27 cellular contexts compared by ENCODE assay signal in genomic region chr12:23719493-23719892, GRCh38.
"Had no signal": no experiment of that assay in that cellular context is flagged by ENCODE, and none has a peak within 500 bp of the region (broad histone marks: within the 10 kb centered on the region; RNA-seq: fewer than 3 reads in every experiment).

No MANE protein-coding gene starts in this region.

- H3K4me1 ChIP-seq: stomach, suprapubic skin, testis, transverse colon, upper lobe of left lung, upper lobe of right lung, uterus, vagina had no signal

- H3K27me3 ChIP-seq: stomach, suprapubic skin, testis, thyroid gland, tibial artery, tibial nerve, transverse colon, upper lobe of left lung, upper lobe of right lung, uterus, vagina had no signal

- ATAC-seq: stimulated activated effector memory CD8-positive, alpha-beta T cell treated with anti-CD3 and anti-CD28 coated beads, Interleukin-12 subunit alpha, Interleukin-12 subunit beta, amount 100 ng/mL, for 72 hours; stimulated activated memory B cell treated with anti-CD40 and anti-IgM and Interleukin-4, amounts not matched to agents 10 μg/mL and 1 μg/mL and 100 μg/mL, for 72 hours; stimulated activated naive B cell treated with anti-CD40 and anti-IgM and Interleukin-4, amounts not matched to agents 10 μg/mL and 1 μg/mL and 100 μg/mL, for 72 hours; stimulated activated naive CD8-positive, alpha-beta T cell treated with anti-CD3 and anti-CD28 coated beads, Interleukin-15, amount 100 ng/mL, for 72 hours; stimulated activated naive CD8-positive, alpha-beta T cell treated with anti-CD3 and anti-CD28 coated beads, Interleukin-15, Interleukin-2, amounts not matched to agents 100 U/mL and 50 U/mL, for 24 hours; upper lobe of right lung had no signal

- H3K4me3 ChIP-seq: stomach, suprapubic skin, testis, thoracic aorta, thyroid gland, tibial artery, tibial nerve, transverse colon, upper lobe of left lung, upper lobe of right lung, uterus, vagina had no signal

- H3K27ac ChIP-seq: stomach, suprapubic skin, testis, thoracic aorta, thyroid gland, tibial artery, tibial nerve, transverse colon, upper lobe of left lung, upper lobe of right lung, uterus, vagina had no signal

- DNase-seq: stimulated activated CD4-positive, alpha-beta T cell treated with anti-CD3 and anti-CD28 coated beads, Interleukin-2, amount 100 ng/mL, for 48 hours; stimulated activated CD4-positive, alpha-beta T cell treated with anti-CD3 and anti-CD28 coated beads, Interleukin-4, amount 100 ng/mL, for 1 hour; stimulated activated CD4-positive, alpha-beta T cell treated with anti-CD3 and anti-CD28 coated beads, Interleukin-4, amount 100 ng/mL, for 24 hours; stimulated activated CD4-positive, alpha-beta T cell treated with anti-CD3 and anti-CD28 coated beads, Interleukin-4, amount 100 ng/mL, for 4 hours; stimulated activated CD8-positive, alpha-beta memory T cell treated with anti-CD3 and anti-CD28 coated beads, Interleukin-4, amount 100 ng/mL, for 48 hours; stimulated activated naive B cell treated with anti-CD40 and anti-IgM and Interleukin-4, amounts not matched to agents 10 μg/mL and 1 μg/mL and 100 μg/mL, for 72 hours; stimulated activated naive CD4-positive, alpha-beta T cell; stimulated activated naive CD4-positive, alpha-beta T cell treated with Interleukin-2 at 50 U/mL for 16 hours; stimulated activated naive CD8-positive, alpha-beta T cell treated with anti-CD3 and anti-CD28 coated beads, Interleukin-15, amount 100 ng/mL, for 72 hours; stimulated activated naive CD8-positive, alpha-beta T cell treated with anti-CD3 and anti-CD28 coated beads, Interleukin-15, Interleukin-2, amounts not matched to agents 100 U/mL and 50 U/mL, for 24 hours; stomach; substantia nigra; testis; thyroid gland; tibial artery; transverse colon; trophoblast cell; upper lobe of left lung; upper lobe of right lung; uterus had no signal

- FAIRE-seq: urothelium cell line had no signal

- H3K36me3 ChIP-seq: stomach, suprapubic skin, thoracic aorta, thyroid gland, tibial artery, tibial nerve, transverse colon, upper lobe of left lung, upper lobe of right lung, uterus, vagina had no signal

- H3K9me3 ChIP-seq: stomach, suprapubic skin, testis, thoracic aorta, thyroid gland, tibial artery, tibial nerve, transverse colon, upper lobe of left lung, upper lobe of right lung, uterus, vagina had no signal
